7 cellular contexts compared by ENCODE assay signal in the genomic region with DNA sequence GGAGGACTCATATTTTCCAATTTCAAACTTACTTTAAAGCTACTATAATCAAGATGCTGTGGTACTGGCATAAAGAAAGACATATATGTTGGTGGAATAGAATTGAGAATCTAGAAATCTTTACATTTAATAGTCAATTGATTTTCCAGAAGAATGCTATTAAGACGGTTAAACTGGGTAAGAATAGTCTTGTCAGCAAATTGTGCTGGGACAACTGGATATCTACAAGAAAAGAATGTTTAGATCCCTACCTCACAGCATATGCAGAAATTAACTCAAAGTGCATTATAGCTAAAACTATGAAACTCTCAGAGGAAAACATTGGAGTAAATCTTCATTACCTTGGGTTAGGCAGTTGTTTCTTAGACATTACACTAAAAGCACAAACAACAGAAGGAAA.
"Had no signal": no experiment of that assay in that cellular context is flagged by ENCODE, and none has a peak within 500 bp of the region (broad histone marks: within the 10 kb centered on the region; RNA-seq: fewer than 3 reads in every experiment).

No MANE protein-coding gene starts in this region.

- FAIRE-seq: H54 had no signal

- DNase-seq: GM23248, GOT3, H9, HCEC 1CT, KG1 had no signal

- H2AFZ ChIP-seq: GM23248 had no signal

- H3K9ac ChIP-seq: GM23248 had no signal

- H3K27ac ChIP-seq: GM23248, HL-60 had no signal

- H3K4me3 ChIP-seq: GM23248 had no signal
